8 cellular contexts compared by ENCODE assay signal in the genomic region with DNA sequence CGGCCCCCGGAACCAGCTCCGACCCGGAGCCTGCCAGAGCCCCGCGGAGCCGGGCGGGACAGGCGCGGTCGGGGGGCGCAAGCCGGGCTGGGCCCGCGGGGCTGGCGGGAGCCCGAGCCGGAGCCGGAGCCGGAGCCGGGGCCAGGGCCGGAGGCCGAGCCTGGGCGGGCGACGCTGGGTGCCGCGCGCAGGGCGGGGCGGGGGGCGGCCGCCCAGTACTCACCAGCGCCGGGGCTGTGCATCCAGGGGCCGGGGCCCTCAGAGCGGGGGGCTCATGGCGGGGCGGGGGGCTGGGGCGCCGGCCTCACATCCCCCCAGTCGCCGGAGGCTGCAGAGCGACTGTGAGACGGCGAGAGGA. TPM values are rescaled to one million over a fixed set of nuclear protein-coding genes. Genes with fewer than 3 reads are reported as not detected.
DNase-seq lines count a peak whose midpoint lies in the region; ATAC-seq, FAIRE-seq and TF ChIP-seq lines count a peak whose summit lies in the region.

No MANE protein-coding gene starts in this region.

- peak overlapping the region; percentile 98 for H3K4me3 Mint-ChIP-seq in stimulated activated effector memory CD8-positive, alpha-beta T cell treated with anti-CD3 and anti-CD28 coated beads, Interleukin-12 subunit alpha, Interleukin-12 subunit beta, amount 100 ng/mL, for 72 hours

- no peak for TF ChIP-seq CTCF in A549 (IDR thresholded peaks at IDR 0.05)
- TF ChIP-seq CTCF in VCaP (conservative IDR thresholded peaks at IDR 0.05), result no peak

- H3K27ac Mint-ChIP-seq in stimulated activated effector memory CD8-positive, alpha-beta T cell treated with anti-CD3 and anti-CD28 coated beads, Interleukin-12 subunit alpha, Interleukin-12 subunit beta, amount 100 ng/mL, for 72 hours, result no peak overlapping the region

- H3K4me3 ChIP-seq in A549 (peak overlapping the region; percentile 89), H7 (ENCODE audit: insufficient read depth, low read depth, low read length) (peak overlapping the region; percentile 67)

- no peaks in the 10 kb centered on the region; the same call in 1 of the 2 replicates for H3K36me3 ChIP-seq in H7 (replicated peaks; ENCODE audit: control insufficient read depth, insufficient read depth, low read length)

- no peaks in the 10 kb centered on the region for H3K27me3 ChIP-seq in H7 (ENCODE audit: control insufficient read depth, insufficient read depth, low read length)

- peak; percentile 6 to 45 for ATAC-seq in A549
- peak; percentile 6 for ATAC-seq in left ventricle myocardium superior
- peak; percentile 16 for ATAC-seq in stimulated activated effector memory CD8-positive, alpha-beta T cell treated with anti-CD3 and anti-CD28 coated beads, Interleukin-12 subunit alpha, Interleukin-12 subunit beta, amount 100 ng/mL, for 72 hours
- no peak for ATAC-seq in GM18870 (IDR thresholded peaks at IDR 0.05; ENCODE audit: unreplicated experiment)

- CTCF ChIA-PET in A549 (lab: Yijun Ruan, JAX), result interaction anchor here (1.0 to 59.0 kb wide), 8 partner anchors 12 to 83 kb away, joined by 3 to 1532 read pairs (median 17); no protein-coding TSS in a partner anchor

- DNase-seq in A549 (ENCODE audit: low read depth in 1 of 2, low spot score in 1 of 2) (no peak), H7 (no peak), left ventricle myocardium superior (no peak), NCI-H446 (lab: John Stamatoyannopoulos, UW) (no peak), NCI-H1436 treated with DMSO at 0.1 percent for 48 hours (lab: John Stamatoyannopoulos, UW) (no peak)
- DNase-seq in stimulated activated effector memory CD8-positive, alpha-beta T cell treated with anti-CD3 and anti-CD28 coated beads, Interleukin-12 subunit alpha, Interleukin-12 subunit beta, amount 100 ng/mL, for 72 hours (ENCODE audit: low spot score in 2 of 2), result no peak

- H3K27ac ChIP-seq in A549, result peak overlapping the region; percentile 96 to 100
- H3K27ac ChIP-seq in VCaP, result peak overlapping the region; percentile 94

- H3K9me3 ChIP-seq in A549, result no peaks in the 10 kb centered on the region

- peaks cover 86% of the 10 kb centered on the region for H3K4me1 Mint-ChIP-seq in stimulated activated effector memory CD8-positive, alpha-beta T cell treated with anti-CD3 and anti-CD28 coated beads, Interleukin-12 subunit alpha, Interleukin-12 subunit beta, amount 100 ng/mL, for 72 hours

- FAIRE-seq in A549 (lab: Jason Lieb, UNC), result no peak

- TF ChIP-seq RAD21 in A549 (conservative IDR thresholded peaks at IDR 0.05 in 1 of 2, IDR thresholded peaks at IDR 0.05 in 1 of 2), result no peak

- peak overlapping the region; percentile 95 for H3K4me2 ChIP-seq in A549

- POLR2A ChIA-PET in A549 (lab: Yijun Ruan, JAX), result interaction anchor here (2.8 to 3.5 kb wide), 2 partner anchors 10 to 19 kb away, joined by 20 to 28 read pairs; no protein-coding TSS in a partner anchor

- H3K9me3 Mint-ChIP-seq in stimulated activated effector memory CD8-positive, alpha-beta T cell treated with anti-CD3 and anti-CD28 coated beads, Interleukin-12 subunit alpha, Interleukin-12 subunit beta, amount 100 ng/mL, for 72 hours, result no peaks in the 10 kb centered on the region

- intact Hi-C loops in left ventricle myocardium superior (cut with micrococcal nuclease), result no loop called here

- 7% methylated on average over 3 of the region's 46 CpGs for WGBS in A549 (ENCODE audit: missing lambda C conversion rate)

- H3K36me3 Mint-ChIP-seq in stimulated activated effector memory CD8-positive, alpha-beta T cell treated with anti-CD3 and anti-CD28 coated beads, Interleukin-12 subunit alpha, Interleukin-12 subunit beta, amount 100 ng/mL, for 72 hours, result peaks cover 56% of the 10 kb centered on the region

- H3K4me1 ChIP-seq in A549, result peaks cover 68% of the 10 kb centered on the region

- no peak for TF ChIP-seq POLR2A in A549 (IDR thresholded peaks at IDR 0.05; ENCODE audit: low read length)

- no peak for TF ChIP-seq EP300 in A549 (IDR thresholded peaks at IDR 0.05)

TF ChIP-seq in A549, 52 proteins besides CTCF, POLR2A, EP300 and RAD21 (continues in another document):
- TF ChIP-seq CHD2 (IDR thresholded peaks at IDR 0.05; ENCODE audit: low read length, partially characterized antibody), result no peak
- no peak for TF ChIP-seq ZFP36 (IDR thresholded peaks at IDR 0.05; ENCODE audit: borderline replicate concordance, partially characterized antibody)
- no peak for TF ChIP-seq MAZ (IDR thresholded peaks at IDR 0.05; ENCODE audit: borderline replicate concordance, low read depth, low read length)
- TF ChIP-seq, protein P1, sequence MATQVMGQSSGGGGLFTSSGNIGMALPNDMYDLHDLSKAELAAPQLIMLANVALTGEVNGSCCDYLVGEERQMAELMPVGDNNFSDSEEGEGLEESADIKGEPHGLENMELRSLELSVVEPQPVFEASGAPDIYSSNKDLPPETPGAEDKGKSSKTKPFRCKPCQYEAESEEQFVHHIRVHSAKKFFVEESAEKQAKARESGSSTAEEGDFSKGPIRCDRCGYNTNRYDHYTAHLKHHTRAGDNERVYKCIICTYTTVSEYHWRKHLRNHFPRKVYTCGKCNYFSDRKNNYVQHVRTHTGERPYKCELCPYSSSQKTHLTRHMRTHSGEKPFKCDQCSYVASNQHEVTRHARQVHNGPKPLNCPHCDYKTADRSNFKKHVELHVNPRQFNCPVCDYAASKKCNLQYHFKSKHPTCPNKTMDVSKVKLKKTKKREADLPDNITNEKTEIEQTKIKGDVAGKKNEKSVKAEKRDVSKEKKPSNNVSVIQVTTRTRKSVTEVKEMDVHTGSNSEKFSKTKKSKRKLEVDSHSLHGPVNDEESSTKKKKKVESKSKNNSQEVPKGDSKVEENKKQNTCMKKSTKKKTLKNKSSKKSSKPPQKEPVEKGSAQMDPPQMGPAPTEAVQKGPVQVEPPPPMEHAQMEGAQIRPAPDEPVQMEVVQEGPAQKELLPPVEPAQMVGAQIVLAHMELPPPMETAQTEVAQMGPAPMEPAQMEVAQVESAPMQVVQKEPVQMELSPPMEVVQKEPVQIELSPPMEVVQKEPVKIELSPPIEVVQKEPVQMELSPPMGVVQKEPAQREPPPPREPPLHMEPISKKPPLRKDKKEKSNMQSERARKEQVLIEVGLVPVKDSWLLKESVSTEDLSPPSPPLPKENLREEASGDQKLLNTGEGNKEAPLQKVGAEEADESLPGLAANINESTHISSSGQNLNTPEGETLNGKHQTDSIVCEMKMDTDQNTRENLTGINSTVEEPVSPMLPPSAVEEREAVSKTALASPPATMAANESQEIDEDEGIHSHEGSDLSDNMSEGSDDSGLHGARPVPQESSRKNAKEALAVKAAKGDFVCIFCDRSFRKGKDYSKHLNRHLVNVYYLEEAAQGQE (IDR thresholded peaks at IDR 0.05), result no peak
- TF ChIP-seq RARB (CRISPR knock-in tag; IDR thresholded peaks at IDR 0.05), result no peak
- TF ChIP-seq, protein P2, sequence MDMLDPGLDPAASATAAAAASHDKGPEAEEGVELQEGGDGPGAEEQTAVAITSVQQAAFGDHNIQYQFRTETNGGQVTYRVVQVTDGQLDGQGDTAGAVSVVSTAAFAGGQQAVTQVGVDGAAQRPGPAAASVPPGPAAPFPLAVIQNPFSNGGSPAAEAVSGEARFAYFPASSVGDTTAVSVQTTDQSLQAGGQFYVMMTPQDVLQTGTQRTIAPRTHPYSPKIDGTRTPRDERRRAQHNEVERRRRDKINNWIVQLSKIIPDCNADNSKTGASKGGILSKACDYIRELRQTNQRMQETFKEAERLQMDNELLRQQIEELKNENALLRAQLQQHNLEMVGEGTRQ (IDR thresholded peaks at IDR 0.05), result no peak
- no peak for TF ChIP-seq RFX5 (IDR thresholded peaks at IDR 0.05)
- TF ChIP-seq, protein P3, sequence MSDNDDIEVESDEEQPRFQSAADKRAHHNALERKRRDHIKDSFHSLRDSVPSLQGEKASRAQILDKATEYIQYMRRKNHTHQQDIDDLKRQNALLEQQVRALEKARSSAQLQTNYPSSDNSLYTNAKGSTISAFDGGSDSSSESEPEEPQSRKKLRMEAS (IDR thresholded peaks at IDR 0.05), result no peak
- TF ChIP-seq ZSCAN20 (CRISPR knock-in tag; IDR thresholded peaks at IDR 0.05), result no peak
- TF ChIP-seq, protein P4, sequence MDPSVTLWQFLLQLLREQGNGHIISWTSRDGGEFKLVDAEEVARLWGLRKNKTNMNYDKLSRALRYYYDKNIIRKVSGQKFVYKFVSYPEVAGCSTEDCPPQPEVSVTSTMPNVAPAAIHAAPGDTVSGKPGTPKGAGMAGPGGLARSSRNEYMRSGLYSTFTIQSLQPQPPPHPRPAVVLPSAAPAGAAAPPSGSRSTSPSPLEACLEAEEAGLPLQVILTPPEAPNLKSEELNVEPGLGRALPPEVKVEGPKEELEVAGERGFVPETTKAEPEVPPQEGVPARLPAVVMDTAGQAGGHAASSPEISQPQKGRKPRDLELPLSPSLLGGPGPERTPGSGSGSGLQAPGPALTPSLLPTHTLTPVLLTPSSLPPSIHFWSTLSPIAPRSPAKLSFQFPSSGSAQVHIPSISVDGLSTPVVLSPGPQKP (IDR thresholded peaks at IDR 0.05; ENCODE audit: low read depth, low read length), result no peak
- TF ChIP-seq, protein P5, sequence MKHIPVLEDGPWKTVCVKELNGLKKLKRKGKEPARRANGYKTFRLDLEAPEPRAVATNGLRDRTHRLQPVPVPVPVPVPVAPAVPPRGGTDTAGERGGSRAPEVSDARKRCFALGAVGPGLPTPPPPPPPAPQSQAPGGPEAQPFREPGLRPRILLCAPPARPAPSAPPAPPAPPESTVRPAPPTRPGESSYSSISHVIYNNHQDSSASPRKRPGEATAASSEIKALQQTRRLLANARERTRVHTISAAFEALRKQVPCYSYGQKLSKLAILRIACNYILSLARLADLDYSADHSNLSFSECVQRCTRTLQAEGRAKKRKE (CRISPR knock-in tag; IDR thresholded peaks at IDR 0.05; ENCODE audit: low read depth), result no peak
- no peak for TF ChIP-seq KDM1A (IDR thresholded peaks at IDR 0.05; ENCODE audit: low read depth)
- no peak for TF ChIP-seq PHF8 (IDR thresholded peaks at IDR 0.05; ENCODE audit: borderline replicate concordance, low read depth)
- no peak for TF ChIP-seq KDM5A (IDR thresholded peaks at IDR 0.05)

RNA-seq across cellular contexts. Expression of a gene that starts 0.2 kb away (rescaled TPM):
- 17.2 and 20.8 TPM in 2 replicates for polyA plus RNA-seq in A549 (2011; rRNA removed)
- 42.9 and 56.8 TPM in 2 replicates for polyA plus RNA-seq in A549 (2012; cell fraction: cytosol; rRNA removed)
- 170 and 171 TPM in 2 replicates for polyA plus RNA-seq in A549 (2012; cell fraction: nucleus; rRNA removed)
- polyA plus RNA-seq in A549 (2017; fragmentation: RNase III; extraction: RNeasy Plus Mini Kit Qiagen cat#74134 plus additional on column Dnase treatment), result 34.1 to 38.9 TPM (median 36.0 TPM) in 3 replicates
- 20.2 and 26.1 TPM in 2 replicates for polyA minus RNA-seq in A549 (2011; rRNA and poly(A)+ RNA removed)
- 45.2 and 50.7 TPM in 2 replicates for total RNA-seq in H7 (2014; rRNA removed; shearing (Covaris generic))
- 35.4 TPM for total RNA-seq in left ventricle myocardium superior

RNA-seq across cellular contexts. Expression of a gene that starts 46.5 kb away (rescaled TPM):
- polyA plus RNA-seq in A549 (2011; rRNA removed) (25.1 and 27.3 TPM in 2 replicates), A549 (2017; fragmentation: RNase III; extraction: RNeasy Plus Mini Kit Qiagen cat#74134 plus additional on column Dnase treatment) (32.6 to 35.2 TPM (median 33.3 TPM) in 3 replicates)
- polyA plus RNA-seq in A549 (2012; cell fraction: cytosol; rRNA removed), result 27.5 and 39.0 TPM in 2 replicates
- polyA plus RNA-seq in A549 (2012; cell fraction: nucleus; rRNA removed), result 43.0 and 43.8 TPM in 2 replicates
- polyA minus RNA-seq in A549 (2011; rRNA and poly(A)+ RNA removed), result 37.7 and 42.9 TPM in 2 replicates
- total RNA-seq in H7 (2014; rRNA removed; shearing (Covaris generic)), result 10.9 and 12.4 TPM in 2 replicates
- 23.7 TPM for total RNA-seq in left ventricle myocardium superior
